Comparison of ENCODE assay signal across 27 cellular contexts in genomic region chr16:57949013-57949412, GRCh38. TPM values are rescaled to one million over a fixed set of nuclear protein-coding genes. Genes with fewer than 3 reads are reported as not detected.
A peak's percentile ranks its signal among the peaks of the same experiment; 100 is the strongest.
DNase-seq lines count a peak whose midpoint lies in the region; ATAC-seq, FAIRE-seq and TF ChIP-seq lines count a peak whose summit lies in the region.
"Had no signal": no experiment of that assay in that cellular context is flagged by ENCODE, and none has a peak within 500 bp of the region (broad histone marks: within the 10 kb centered on the region; RNA-seq: fewer than 3 reads in every experiment).

No MANE protein-coding gene starts in this region.

- H3K27ac ChIP-seq in endodermal cell (ENCODE audit: low read depth, low read length) (no peak overlapping the region), kidney (ENCODE audit: low read depth in 2 of 2, low read length in 2 of 2) (no peak overlapping the region)
- H3K27ac ChIP-seq: PC-9, SK-N-MC had no signal

- H3K27ac Mint-ChIP-seq in endodermal cell, result no peak overlapping the region
- H3K27ac Mint-ChIP-seq: CD8-positive, alpha-beta T cell; HFFc6 had no signal

- DNase-seq in NCI-H748 (lab: John Stamatoyannopoulos, UW; ENCODE audit: unreplicated experiment), result peak; percentile 6
- no peak for DNase-seq in NCI-H748 treated with DMSO at 0.1 percent for 48 hours (lab: John Stamatoyannopoulos, UW)
- peak; percentile 65 for DNase-seq in endodermal cell
- DNase-seq in kidney, result peak; percentile 18
- DNase-seq in SKM-1 treated with dmso at 0.1 percent for 144 hours (lab: John Stamatoyannopoulos, UW; ENCODE audit: unreplicated experiment), result no peak
- DNase-seq: AML-193; C1 segment of cervical spinal cord; CD8-positive, alpha-beta T cell; DND-41; HFFc6; NCI-H1092; NCI-H1436; NCI-H187 treated with DMSO at 0.1 percent for 48 hours; NCI-H2171; NCI-H345; NCI-H524; PC-9; RPMI8226; SHP77 treated with DMSO at 0.1 percent for 48 hours had no signal

- intact Hi-C loops in kidney (cut with DNase I), result no loop called here

- H3K36me3 Mint-ChIP-seq in endodermal cell (ENCODE audit: low read depth), result no peaks in the 10 kb centered on the region
- H3K36me3 Mint-ChIP-seq: CD8-positive, alpha-beta T cell had no signal

- 35% methylated on average over 2 of the region's 2 CpGs; no CpG with 5 or more reads in 1 of the 2 experiments for WGBS in endodermal cell (ENCODE audit: insufficient coverage in 1 of 2, insufficient read length in 1 of 2), 2 experiments

- TF ChIP-seq CTCF in endodermal cell (conservative IDR thresholded peaks at IDR 0.05) (no peak), kidney (IDR thresholded peaks at IDR 0.05; ENCODE audit: borderline replicate concordance, extremely low read depth, insufficient read depth) (no peak)

- no peaks in the 10 kb centered on the region for H3K9me3 Mint-ChIP-seq in endodermal cell
- H3K9me3 Mint-ChIP-seq: CD8-positive, alpha-beta T cell; HFFc6 had no signal

- H3K36me3 ChIP-seq in endodermal cell (ENCODE audit: control insufficient read depth, insufficient read depth, low read length) (no peaks in the 10 kb centered on the region), kidney (ENCODE audit: control insufficient read depth in 1 of 2, insufficient read depth in 2 of 2, low read length in 2 of 2) (no peaks in the 10 kb centered on the region)

- no peak for ATAC-seq in HG02852 (IDR thresholded peaks at IDR 0.05; ENCODE audit: unreplicated experiment)
- ATAC-seq in GM21825 (IDR thresholded peaks at IDR 0.05; ENCODE audit: unreplicated experiment), result no peak
- ATAC-seq: CD8-positive, alpha-beta T cell had no signal

- H3K27me3 ChIP-seq in endodermal cell (ENCODE audit: control insufficient read depth, insufficient read depth, low read length, poor library complexity, severe bottlenecking), result no peaks in the 10 kb centered on the region

- H3K4me1 Mint-ChIP-seq in endodermal cell, result peaks cover 6% of the 10 kb centered on the region

- H3K9ac ChIP-seq in endodermal cell (ENCODE audit: extremely low read depth, low read length, poor library complexity, severe bottlenecking) (no peak overlapping the region), kidney (ENCODE audit: low read length in 2 of 2) (no peak overlapping the region)

- H3K4me3 Mint-ChIP-seq in endodermal cell, result no peak overlapping the region
- H3K4me3 Mint-ChIP-seq: CD8-positive, alpha-beta T cell; HFFc6 had no signal

- H3K4me1 ChIP-seq in endodermal cell (ENCODE audit: control insufficient read depth, insufficient read depth, low read length), result no peaks in the 10 kb centered on the region
- H3K4me1 ChIP-seq in kidney (ENCODE audit: control insufficient read depth in 1 of 2, insufficient read depth in 1 of 2, low read depth in 1 of 2, low read length in 2 of 2), result no peaks in the 10 kb centered on the region

- FAIRE-seq in kidney (lab: Jason Lieb, UNC), result no peak
- FAIRE-seq: GM12891, H54 had no signal

- H3K4me3 ChIP-seq in endodermal cell (ENCODE audit: low read length) (no peak overlapping the region), kidney (ENCODE audit: low read length in 2 of 2) (no peak overlapping the region)
- H3K4me3 ChIP-seq: PC-9, SK-N-MC had no signal

- H3K27me3 Mint-ChIP-seq in endodermal cell (ENCODE audit: insufficient read depth), result no peaks in the 10 kb centered on the region

- H3K9me3 ChIP-seq in endodermal cell (ENCODE audit: control insufficient read depth, low read length), result no peaks in the 10 kb centered on the region
- no peaks in the 10 kb centered on the region for H3K9me3 ChIP-seq in kidney (ENCODE audit: control insufficient read depth in 1 of 2, low read length in 2 of 2)

RNA-seq across cellular contexts. Expression of gene CNGB1, which starts 21.9 kb away (rescaled TPM):
- under 1 TPM; 0.29 to 0.60 TPM for total RNA-seq in endodermal cell
- polyA plus RNA-seq in endodermal cell (2013, experiment 1 of 2), result 1.1 TPM
- polyA plus RNA-seq in endodermal cell (2013, experiment 2 of 2), result 0.50 TPM
- not detected for total RNA-seq in kidney
- not detected for polyA plus RNA-seq in kidney (ENCODE audit: insufficient read depth, low read depth, low replicate concordance)
- total RNA-seq: A172; CD8-positive, alpha-beta T cell; G401 had no signal
- polyA plus RNA-seq: AG04450 had no signal

RNA-seq across cellular contexts. Expression of gene ZNF319, which starts 51.5 kb away (rescaled TPM):
- total RNA-seq in endodermal cell, result 10 to 100 TPM in 1 of 2 donors, 1 to 10 TPM in 1; 9.8 to 10.8 TPM
- polyA plus RNA-seq in endodermal cell (2013, experiment 1 of 2), result 11.5 TPM
- polyA plus RNA-seq in endodermal cell (2013, experiment 2 of 2), result 8.2 TPM
- 10.9 TPM for total RNA-seq in kidney
- 2.9 TPM for polyA plus RNA-seq in kidney (ENCODE audit: insufficient read depth, low read depth, low replicate concordance)

RNA-seq across cellular contexts. Expression of gene USB1, which starts 52.2 kb away (rescaled TPM):
- total RNA-seq in endodermal cell (100 to 1,000 TPM; 139 to 163 TPM), kidney (32.8 TPM)
- 62.2 TPM for polyA plus RNA-seq in endodermal cell (2013, experiment 1 of 2)
- polyA plus RNA-seq in endodermal cell (2013, experiment 2 of 2), result 62.7 TPM
- 18.3 TPM for polyA plus RNA-seq in kidney (ENCODE audit: insufficient read depth, low read depth, low replicate concordance)

Comparison
In these comparisons a context has a peak if more than half of its experiments do, and no peak if none do; other contexts are left out.
1. DNase-seq: peak in NCI-H748 (single experiment), endodermal cell (single experiment) and kidney (single experiment); none in NCI-H748 treated with DMSO at 0.1 percent for 48 hours (single experiment) and SKM-1 treated with dmso at 0.1 percent for 144 hours (single experiment).